ENCODE assay signal across 8 cellular contexts in the genomic region with DNA sequence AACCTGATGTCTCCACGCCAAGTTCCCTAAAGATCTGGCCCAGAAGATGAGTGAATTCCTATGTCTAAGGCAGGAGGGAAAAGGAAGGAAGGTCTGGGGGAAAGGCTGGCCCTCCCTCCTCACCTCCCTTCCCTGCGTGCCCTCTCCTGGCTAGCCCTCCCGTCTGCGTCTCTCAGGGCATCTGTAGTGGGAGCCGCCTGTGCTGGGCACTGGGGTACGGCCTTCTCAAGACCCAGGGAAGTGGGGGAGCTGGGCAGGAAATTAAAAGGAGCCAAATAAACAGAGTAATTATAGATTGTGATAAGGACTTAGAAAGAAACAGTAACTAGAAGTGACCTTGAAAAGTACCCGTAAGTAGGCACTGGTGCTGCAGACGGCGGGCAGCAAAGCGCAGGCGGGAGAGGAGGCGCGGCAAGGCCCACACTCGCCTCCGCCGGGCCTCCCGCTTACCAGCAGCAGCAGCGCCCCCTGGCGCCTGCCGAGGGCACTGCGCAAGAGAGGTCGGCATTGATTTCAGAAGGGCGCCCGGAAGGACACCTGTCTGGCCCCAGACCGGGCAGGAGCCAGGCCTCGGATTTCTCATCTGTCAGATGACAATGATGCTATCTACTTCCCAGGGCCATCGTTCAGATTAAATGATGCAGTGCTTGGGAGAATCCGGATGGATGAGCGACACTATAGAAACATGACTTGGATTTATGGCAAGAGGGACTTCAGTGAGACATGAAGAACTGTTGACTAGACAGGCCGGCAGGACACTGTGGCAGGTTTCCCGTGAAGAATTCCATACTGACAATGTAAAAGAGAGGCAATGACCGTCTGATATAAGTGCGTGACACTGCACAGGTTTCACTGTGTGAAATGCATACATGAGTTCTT. TPM values are rescaled to one million over a fixed set of nuclear protein-coding genes. Genes with fewer than 3 reads are reported as not detected.
DNase-seq lines count a peak whose midpoint lies in the region; ATAC-seq and TF ChIP-seq lines count a peak whose summit lies in the region.

No MANE protein-coding gene starts in this region.

- TF ChIP-seq CTCF in AG04450 (IDR thresholded peaks at IDR 0.05; ENCODE audit: low read depth, low read length) (peak; percentile 76), smooth muscle cell (IDR thresholded peaks at IDR 0.05; ENCODE audit: borderline replicate concordance, insufficient read depth, poor library complexity, severe bottlenecking) (peak; percentile 97)

- CTCF ChIA-PET in AG04450 (lab: Charles Lee): interaction anchor here (0.7 to 1.5 kb wide), 5 partner anchors 22 to 708 kb away, joined by 3 to 7 read pairs (median 3); no protein-coding TSS in a partner anchor

- H3K27me3 ChIP-seq in AG04450 (ENCODE audit: control insufficient read depth, insufficient read depth, low read length) (peaks cover 10% of the 10 kb centered on the region), smooth muscle cell (ENCODE audit: low read depth) (no peaks in the 10 kb centered on the region)

- DNase-seq in AG04450 (ENCODE audit: low read depth, low spot score): no peak
- peak; percentile 58 for DNase-seq in SK-MEL-5 (ENCODE audit: low read depth, low spot score)
- peak; percentile 47 for DNase-seq in activated gamma-delta T cell treated with anti-CD3 and anti-CD28 coated beads, Interleukin-2, amount 50 U/mL, for 16 hours (ENCODE audit: low read depth)
- DNase-seq in left ventricle myocardium superior: peak; percentile 87
- DNase-seq in smooth muscle cell (lab: John Stamatoyannopoulos, UW; ENCODE audit: unreplicated experiment): peak; percentile 31
- DNase-seq in NCI-H2171 treated with DMSO at 0.1 percent for 48 hours (lab: John Stamatoyannopoulos, UW): no peak

- no peaks in the 10 kb centered on the region for H4K20me1 ChIP-seq in smooth muscle cell (ENCODE audit: low read depth)

- in situ Hi-C loops in SK-MEL-5 (cut with HindIII; ENCODE audit: low pct_unique_long_range_greater_than_20kb, low sequenced_read_pairs): no loop called here

- H3K79me2 ChIP-seq in smooth muscle cell (ENCODE audit: low read depth): no peaks in the 10 kb centered on the region

- peaks cover 12% of the 10 kb centered on the region for H3F3A ChIP-seq in smooth muscle cell (ENCODE audit: low read depth)

- H3K4me3 ChIP-seq in AG04450 (ENCODE audit: low read depth, low read length): no peak overlapping the region
- no peak overlapping the region for H3K4me3 ChIP-seq in smooth muscle cell

- H3K9me3 ChIP-seq in AG04450 (ENCODE audit: control insufficient read depth, insufficient read depth, low read length): no peaks in the 10 kb centered on the region
- no peaks in the 10 kb centered on the region for H3K9me3 ChIP-seq in smooth muscle cell (replicated peaks; ENCODE audit: low read depth)

- intact Hi-C loops in left ventricle myocardium superior (cut with micrococcal nuclease): no loop called here

- H3K4me2 ChIP-seq in smooth muscle cell: no peak overlapping the region

- POLR2A ChIA-PET in AG04450 (lab: Yijun Ruan, JAX): no interaction called here

- ATAC-seq in GM19025 (IDR thresholded peaks at IDR 0.05; ENCODE audit: low read depth, unreplicated experiment) (peak; percentile 86), HG03135 (IDR thresholded peaks at IDR 0.05; ENCODE audit: unreplicated experiment) (peak; percentile 86), left ventricle myocardium superior (peak; percentile 92)

- H3K9ac ChIP-seq in smooth muscle cell (ENCODE audit: low read depth): no peak overlapping the region

- WGBS in smooth muscle cell (ENCODE audit: low lambda C conversion rate): 32% methylated on average over 33 of the region's 33 CpGs

- H3K27ac ChIP-seq in AG04450 (ENCODE audit: low read depth, low read length): no peak overlapping the region
- no peak overlapping the region for H3K27ac ChIP-seq in smooth muscle cell (ENCODE audit: low read depth)

- no peak overlapping the region for H2AFZ ChIP-seq in smooth muscle cell (ENCODE audit: low read depth)

- H3K4me1 ChIP-seq in smooth muscle cell (ENCODE audit: low read depth): no peaks in the 10 kb centered on the region

- H3K36me3 ChIP-seq in smooth muscle cell (ENCODE audit: low read depth): no peaks in the 10 kb centered on the region

RNA-seq across cellular contexts. Expression of gene KCNJ1, which starts 7.3 kb away (rescaled TPM):
- polyA plus RNA-seq in AG04450 (2011; rRNA removed) (not detected in 2 replicates), smooth muscle cell (0.35 TPM in 1 of 2 replicates, not detected in the other)
- polyA minus RNA-seq in AG04450 (2011; rRNA and poly(A)+ RNA removed): not detected in 2 replicates
- total RNA-seq in SK-MEL-5 (2014; rRNA removed; shearing (Covaris generic)): not detected in 2 replicates
- not detected in 2 replicates for polyA plus RNA-seq in SK-MEL-5 (2015; cell fraction: cytosol; rRNA removed)
- polyA plus RNA-seq in SK-MEL-5 (2015; cell fraction: nucleus; rRNA removed): not detected in 2 replicates
- total RNA-seq in left ventricle myocardium superior (0.07 TPM), smooth muscle cell (0.99 TPM in 1 of 2 replicates, not detected in the other)

RNA-seq across cellular contexts. Expression of gene KCNJ5, which starts 31.4 kb away (rescaled TPM):
- polyA plus RNA-seq in AG04450 (2011; rRNA removed) (not detected in 2 replicates), smooth muscle cell (0.05 and 0.11 TPM in 2 replicates)
- polyA minus RNA-seq in AG04450 (2011; rRNA and poly(A)+ RNA removed): not detected in 2 replicates
- 0.08 TPM in 1 of 2 replicates, not detected in the other for total RNA-seq in SK-MEL-5 (2014; rRNA removed; shearing (Covaris generic))
- not detected in 2 replicates for polyA plus RNA-seq in SK-MEL-5 (2015; cell fraction: cytosol; rRNA removed)
- polyA plus RNA-seq in SK-MEL-5 (2015; cell fraction: nucleus; rRNA removed): not detected in 2 replicates
- total RNA-seq in left ventricle myocardium superior (7.2 TPM), smooth muscle cell (not detected in 2 replicates)

Comparison
In these comparisons a context has a peak if more than half of its experiments do, and no peak if none do; other contexts are left out.
1. DNase-seq: peak in SK-MEL-5 (single experiment), activated gamma-delta T cell treated with anti-CD3 and anti-CD28 coated beads, Interleukin-2, amount 50 U/mL, for 16 hours (single experiment), left ventricle myocardium superior (single experiment) and smooth muscle cell (single experiment); none in AG04450 (single experiment) and NCI-H2171 treated with DMSO at 0.1 percent for 48 hours (single experiment).
2. Peak in every context shown above with its lines, with median percentiles within 50 percentile points of each other: ATAC-seq.